Comparison of ENCODE assay signal across 34 cellular contexts in the genomic region with DNA sequence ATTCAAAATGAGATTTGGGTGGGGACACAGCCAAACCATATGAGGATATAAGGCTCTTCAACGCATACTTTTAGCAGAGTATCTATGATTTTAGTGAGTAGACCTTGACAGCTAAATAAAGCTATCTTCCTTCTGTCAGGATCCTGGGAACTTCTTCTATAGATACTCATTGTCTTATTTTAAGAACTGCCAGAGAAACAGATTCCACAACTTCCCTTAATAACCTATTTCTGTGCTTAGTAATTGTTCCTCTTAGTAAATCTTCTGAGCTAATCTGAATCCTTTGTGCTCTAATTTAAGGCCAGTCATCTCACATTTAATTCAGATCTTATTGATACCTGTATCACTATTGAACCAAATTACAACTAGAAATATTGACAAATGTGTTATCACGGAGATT.
"Had no signal": no experiment of that assay in that cellular context is flagged by ENCODE, and none has a peak within 500 bp of the region (broad histone marks: within the 10 kb centered on the region; RNA-seq: fewer than 3 reads in every experiment).

No MANE protein-coding gene starts in this region.

- H3K4me3 Mint-ChIP-seq: activated B cell treated with CpG ODN at 0.5 μM for 24 hours; activated CD4-positive, alpha-beta memory T cell treated with anti-CD3 and anti-CD28 coated beads for 36 hours; activated CD4-positive, alpha-beta T cell treated with anti-CD3 and anti-CD28 coated beads, Interleukin-2, amount 10 ng/mL, durations not matched to agents 24 days and 14 days; activated CD8-positive, alpha-beta T cell treated with anti-CD3 and anti-CD28 coated beads for 36 hours; activated naive CD4-positive, alpha-beta T cell treated with anti-CD3 and anti-CD28 coated beads, Interleukin-2, amount 10 ng/mL, durations not matched to agents 7 days and 5 days; activated naive CD4-positive, alpha-beta T cell treated with anti-CD3 and anti-CD28 coated beads, Interleukin-2, amount 50 U/mL, for 24 hours; activated naive CD8-positive, alpha-beta T cell treated with anti-CD3 and anti-CD28 coated beads, Interleukin-2, amount 10 ng/mL, durations not matched to agents 7 days and 5 days; activated naive CD8-positive, alpha-beta T cell treated with anti-CD3 and anti-CD28 coated beads, Interleukin-2, amount 50 U/mL, for 24 hours; activated T-cell treated with anti-CD3 and anti-CD28 coated beads, Interleukin-2, amount 50 U/mL, for 24 hours; brain; central memory CD8-positive, alpha-beta T cell; T-helper 1 cell treated with Interleukin-12 subunit alpha and Interleukin-12 subunit beta and Interleukin-4 antibody, amounts not matched to agents 30 μg/mL and 1 μg/mL, for 36 hours; T-helper 2 cell treated with Interferon-gamma antibody and Interleukin-4, amounts not matched to agents 5 μg/mL and 100 μg/mL, for 36 hours had no signal

- DNase-seq: activated B cell treated with CpG ODN at 0.5 μM for 24 hours; activated CD4-positive, alpha-beta memory T cell treated with anti-CD3 and anti-CD28 coated beads for 36 hours; activated CD4-positive, alpha-beta T cell treated with anti-CD3 and anti-CD28 coated beads for 4 hours; activated CD4-positive, alpha-beta T cell treated with anti-CD3 and anti-CD28 coated beads, Interleukin-2, amount 10 ng/mL, durations not matched to agents 24 days and 14 days; activated CD4-positive, alpha-beta T cell treated with anti-CD3 and anti-CD28 coated beads, Interleukin-2, amount 50 U/mL, for 1 hour; activated CD4-positive, alpha-beta T cell treated with anti-CD3 and anti-CD28 coated beads, Interleukin-2, amount 50 U/mL, for 4 hours; activated CD4-positive, CD25-positive, alpha-beta regulatory T cell treated with anti-CD3 and anti-CD28 coated beads, Interleukin-2, amount 50 U/mL, for 72 hours; activated CD8-positive, alpha-beta memory T cell treated with anti-CD3 and anti-CD28 coated beads, Interleukin-2, amount 50 U/mL, for 4 hours; activated CD8-positive, alpha-beta T cell treated with anti-CD3 and anti-CD28 coated beads for 36 hours; activated effector memory CD4-positive, alpha-beta T cell treated with Interleukin-2 at 50 U/mL for 16 hours; activated gamma-delta T cell; activated naive CD4-positive, alpha-beta T cell treated with anti-CD3 and anti-CD28 coated beads, Interleukin-2, amount 10 ng/mL, durations not matched to agents 7 days and 5 days; activated naive CD4-positive, alpha-beta T cell treated with Interleukin-2 at 50 U/mL for 16 hours; activated naive CD8-positive, alpha-beta T cell treated with anti-CD3 and anti-CD28 coated beads, Interleukin-2, amount 10 ng/mL, durations not matched to agents 7 days and 5 days; activated naive CD8-positive, alpha-beta T cell treated with anti-CD3 and anti-CD28 coated beads, Interleukin-2, amount 50 U/mL, for 24 hours; activated T-cell treated with anti-CD3 and anti-CD28 coated beads for 4 hours; activated T-cell treated with anti-CD3 and anti-CD28 coated beads, Interleukin-2, amount 50 U/mL, for 24 hours; activated T-cell treated with anti-CD3 and anti-CD28 coated beads, Interleukin-2, amount 50 U/mL, for 48 hours; amygdala; anterior cingulate cortex; caudate nucleus; cerebellar nuclear complex; T-helper 1 cell; T-helper 2 cell; T-helper 9 cell had no signal

- H3K27ac ChIP-seq: ascending aorta, cardiac muscle cell, VCaP had no signal

- H3K4me1 ChIP-seq: ascending aorta had no signal

- H3K27me3 Mint-ChIP-seq: activated B cell treated with CpG ODN at 0.5 μM for 24 hours; activated CD4-positive, alpha-beta memory T cell treated with anti-CD3 and anti-CD28 coated beads for 36 hours; activated CD4-positive, alpha-beta T cell treated with anti-CD3 and anti-CD28 coated beads, Interleukin-2, amount 10 ng/mL, durations not matched to agents 24 days and 14 days; activated CD8-positive, alpha-beta T cell treated with anti-CD3 and anti-CD28 coated beads for 36 hours; activated naive CD4-positive, alpha-beta T cell treated with anti-CD3 and anti-CD28 coated beads, Interleukin-2, amount 10 ng/mL, durations not matched to agents 7 days and 5 days; activated naive CD4-positive, alpha-beta T cell treated with anti-CD3 and anti-CD28 coated beads, Interleukin-2, amount 50 U/mL, for 24 hours; activated naive CD8-positive, alpha-beta T cell treated with anti-CD3 and anti-CD28 coated beads, Interleukin-2, amount 10 ng/mL, durations not matched to agents 7 days and 5 days; activated naive CD8-positive, alpha-beta T cell treated with anti-CD3 and anti-CD28 coated beads, Interleukin-2, amount 50 U/mL, for 24 hours; activated T-cell treated with anti-CD3 and anti-CD28 coated beads, Interleukin-2, amount 50 U/mL, for 24 hours; brain; central memory CD8-positive, alpha-beta T cell had no signal

- H3K9me3 ChIP-seq: ascending aorta had no signal

- H3K27ac Mint-ChIP-seq: activated B cell treated with CpG ODN at 0.5 μM for 24 hours; activated CD4-positive, alpha-beta memory T cell treated with anti-CD3 and anti-CD28 coated beads for 36 hours; activated CD4-positive, alpha-beta T cell treated with anti-CD3 and anti-CD28 coated beads, Interleukin-2, amount 10 ng/mL, durations not matched to agents 24 days and 14 days; activated CD8-positive, alpha-beta T cell treated with anti-CD3 and anti-CD28 coated beads for 36 hours; activated naive CD4-positive, alpha-beta T cell treated with anti-CD3 and anti-CD28 coated beads, Interleukin-2, amount 10 ng/mL, durations not matched to agents 7 days and 5 days; activated naive CD4-positive, alpha-beta T cell treated with anti-CD3 and anti-CD28 coated beads, Interleukin-2, amount 50 U/mL, for 24 hours; activated naive CD8-positive, alpha-beta T cell treated with anti-CD3 and anti-CD28 coated beads, Interleukin-2, amount 10 ng/mL, durations not matched to agents 7 days and 5 days; activated naive CD8-positive, alpha-beta T cell treated with anti-CD3 and anti-CD28 coated beads, Interleukin-2, amount 50 U/mL, for 24 hours; activated T-cell treated with anti-CD3 and anti-CD28 coated beads, Interleukin-2, amount 50 U/mL, for 24 hours; activated T-helper 2 cell treated with anti-CD3 and anti-CD28 coated beads, Interferon-gamma antibody, Interleukin-2, Interleukin-4, amounts not matched to agents 10 μg/mL and 5 μg/mL and 100 μg/mL, durations not matched to agents 14 hours and 24 hours and 36 hours; T-helper 1 cell treated with Interleukin-12 subunit alpha and Interleukin-12 subunit beta and Interleukin-4 antibody, amounts not matched to agents 30 μg/mL and 1 μg/mL, for 36 hours; T-helper 2 cell treated with Interferon-gamma antibody and Interleukin-4, amounts not matched to agents 5 μg/mL and 100 μg/mL, for 36 hours had no signal

- H3K36me3 ChIP-seq: ascending aorta, cardiac muscle cell had no signal

- H3K36me3 Mint-ChIP-seq: activated CD4-positive, alpha-beta memory T cell treated with anti-CD3 and anti-CD28 coated beads for 36 hours; activated naive CD4-positive, alpha-beta T cell treated with anti-CD3 and anti-CD28 coated beads, Interleukin-2, amount 50 U/mL, for 24 hours; brain had no signal

- H3K27me3 ChIP-seq: ascending aorta, cardiac muscle cell had no signal

- ATAC-seq: activated CD8-positive, alpha-beta T cell treated with anti-CD3 and anti-CD28 coated beads for 36 hours; activated naive CD8-positive, alpha-beta T cell treated with anti-CD3 and anti-CD28 coated beads, Interleukin-2, amount 50 U/mL, for 24 hours had no signal

- H3K9me3 Mint-ChIP-seq: activated B cell treated with CpG ODN at 0.5 μM for 24 hours; activated CD4-positive, alpha-beta memory T cell treated with anti-CD3 and anti-CD28 coated beads for 36 hours; activated CD8-positive, alpha-beta T cell treated with anti-CD3 and anti-CD28 coated beads for 36 hours; activated naive CD4-positive, alpha-beta T cell treated with anti-CD3 and anti-CD28 coated beads, Interleukin-2, amount 10 ng/mL, durations not matched to agents 7 days and 5 days; activated naive CD4-positive, alpha-beta T cell treated with anti-CD3 and anti-CD28 coated beads, Interleukin-2, amount 50 U/mL, for 24 hours; activated naive CD8-positive, alpha-beta T cell treated with anti-CD3 and anti-CD28 coated beads, Interleukin-2, amount 50 U/mL, for 24 hours; activated T-helper 2 cell treated with anti-CD3 and anti-CD28 coated beads, Interferon-gamma antibody, Interleukin-2, Interleukin-4, amounts not matched to agents 10 μg/mL and 5 μg/mL and 100 μg/mL, durations not matched to agents 14 hours and 24 hours and 36 hours; brain; central memory CD8-positive, alpha-beta T cell; T-helper 1 cell treated with Interleukin-12 subunit alpha and Interleukin-12 subunit beta and Interleukin-4 antibody, amounts not matched to agents 30 μg/mL and 1 μg/mL, for 36 hours; T-helper 2 cell treated with Interferon-gamma antibody and Interleukin-4, amounts not matched to agents 5 μg/mL and 100 μg/mL, for 36 hours had no signal

- H3K4me3 ChIP-seq: ascending aorta, cardiac muscle cell had no signal
